ENCODE assay signal across 1 cellular context in the genomic region with DNA sequence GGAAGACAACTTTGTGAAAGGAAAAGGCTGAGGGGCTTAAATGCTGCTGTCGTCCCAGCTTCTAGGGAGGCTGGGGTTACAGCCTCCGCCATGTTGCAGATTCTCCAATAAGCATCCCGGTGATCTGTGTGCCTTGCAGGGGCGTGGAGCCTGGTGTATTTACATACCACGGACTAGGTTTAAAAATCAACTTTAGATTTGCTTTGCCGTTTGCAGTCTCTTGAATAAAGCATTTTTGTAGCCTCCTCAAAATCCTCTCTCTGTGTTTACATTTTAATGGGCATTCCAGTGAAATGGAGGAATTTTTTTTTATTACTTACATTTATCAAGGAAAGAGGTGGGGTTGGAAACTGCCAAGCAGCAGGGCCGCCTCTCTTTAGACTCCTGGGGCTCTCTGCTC.
TF ChIP-seq lines count a peak whose summit lies in the region.

No MANE protein-coding gene starts in this region.

TF ChIP-seq in IMR-90, 13 proteins besides CTCF, POLR2A, EP300 and RAD21:
- TF ChIP-seq FOS (IDR thresholded peaks at IDR 0.05; ENCODE audit: low read depth, low read length) (no peak), MAZ (IDR thresholded peaks at IDR 0.05; ENCODE audit: borderline replicate concordance, low read depth, low read length) (no peak), RCOR1 (IDR thresholded peaks at IDR 0.05; ENCODE audit: insufficient replicate concordance, low read length) (no peak), CHD1 (IDR thresholded peaks at IDR 0.05; ENCODE audit: low read depth, low read length) (no peak), CEBPB (IDR thresholded peaks at IDR 0.05; ENCODE audit: low read depth, low read length) (no peak), MAFK (IDR thresholded peaks at IDR 0.05; ENCODE audit: low read depth, low read length) (no peak), MXI1 (IDR thresholded peaks at IDR 0.05; ENCODE audit: borderline replicate concordance, low read depth, low read length) (no peak), RFX5 (IDR thresholded peaks at IDR 0.05; ENCODE audit: low read depth, low read length) (no peak), BHLHE40 (IDR thresholded peaks at IDR 0.05; ENCODE audit: low read depth, low read length) (no peak), NFE2L2 (IDR thresholded peaks at IDR 0.05; ENCODE audit: low read depth, low read length) (no peak), SMC3 (IDR thresholded peaks at IDR 0.05; ENCODE audit: low read depth, low read length) (no peak)
- TF ChIP-seq, protein P1, sequence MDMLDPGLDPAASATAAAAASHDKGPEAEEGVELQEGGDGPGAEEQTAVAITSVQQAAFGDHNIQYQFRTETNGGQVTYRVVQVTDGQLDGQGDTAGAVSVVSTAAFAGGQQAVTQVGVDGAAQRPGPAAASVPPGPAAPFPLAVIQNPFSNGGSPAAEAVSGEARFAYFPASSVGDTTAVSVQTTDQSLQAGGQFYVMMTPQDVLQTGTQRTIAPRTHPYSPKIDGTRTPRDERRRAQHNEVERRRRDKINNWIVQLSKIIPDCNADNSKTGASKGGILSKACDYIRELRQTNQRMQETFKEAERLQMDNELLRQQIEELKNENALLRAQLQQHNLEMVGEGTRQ (IDR thresholded peaks at IDR 0.05; ENCODE audit: low read depth, low read length) = no peak
- TF ChIP-seq, protein P2, sequence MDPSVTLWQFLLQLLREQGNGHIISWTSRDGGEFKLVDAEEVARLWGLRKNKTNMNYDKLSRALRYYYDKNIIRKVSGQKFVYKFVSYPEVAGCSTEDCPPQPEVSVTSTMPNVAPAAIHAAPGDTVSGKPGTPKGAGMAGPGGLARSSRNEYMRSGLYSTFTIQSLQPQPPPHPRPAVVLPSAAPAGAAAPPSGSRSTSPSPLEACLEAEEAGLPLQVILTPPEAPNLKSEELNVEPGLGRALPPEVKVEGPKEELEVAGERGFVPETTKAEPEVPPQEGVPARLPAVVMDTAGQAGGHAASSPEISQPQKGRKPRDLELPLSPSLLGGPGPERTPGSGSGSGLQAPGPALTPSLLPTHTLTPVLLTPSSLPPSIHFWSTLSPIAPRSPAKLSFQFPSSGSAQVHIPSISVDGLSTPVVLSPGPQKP (IDR thresholded peaks at IDR 0.05; ENCODE audit: borderline replicate concordance, low read depth, low read length) = no peak
TF ChIP-seq in IMR-90: peak in this region for 0.
